ENCODE assay signal across 20 cellular contexts in the genomic region with DNA sequence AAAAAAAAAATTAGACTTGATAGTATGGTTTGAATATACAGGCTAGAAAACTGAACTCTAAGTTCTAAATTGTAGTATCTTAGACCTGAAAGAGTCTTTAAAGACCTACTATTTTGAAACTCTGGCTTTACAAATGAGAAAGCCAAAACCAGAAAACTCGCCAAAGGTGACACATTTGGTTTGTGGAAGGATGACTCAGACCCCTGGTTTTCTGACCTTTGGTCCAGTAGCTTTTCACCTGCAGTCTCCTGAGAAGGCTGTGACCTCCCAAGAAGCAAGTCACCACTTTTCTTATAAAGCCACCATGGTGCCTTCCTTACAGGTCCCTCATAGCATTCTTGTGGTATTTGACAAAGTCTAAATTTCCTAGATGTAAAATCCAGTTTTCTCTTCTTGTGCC.
DNase-seq lines count a peak whose midpoint lies in the region; ATAC-seq and TF ChIP-seq lines count a peak whose summit lies in the region.
"Had no signal": no experiment of that assay in that cellular context is flagged by ENCODE, and none has a peak within 500 bp of the region (broad histone marks: within the 10 kb centered on the region; RNA-seq: fewer than 3 reads in every experiment).

No MANE protein-coding gene starts in this region.

- no peak overlapping the region for H3K9ac ChIP-seq in mammary epithelial cell (ENCODE audit: insufficient read depth, low read length)
- no peak overlapping the region for H3K9ac ChIP-seq in neural progenitor cell

- no peak overlapping the region for H3K27ac Mint-ChIP-seq in neural progenitor cell
- H3K27ac Mint-ChIP-seq: naive B cell had no signal

- H3K36me3 ChIP-seq in mammary epithelial cell (ENCODE audit: insufficient read depth, low read length) (no peaks in the 10 kb centered on the region), neural progenitor cell (no peaks in the 10 kb centered on the region)
- H3K36me3 ChIP-seq: adrenal gland, esophagus muscularis mucosa, right atrium auricular region had no signal

- H3K4me1 ChIP-seq in mammary epithelial cell (ENCODE audit: insufficient read depth, low read length) (peaks cover 4% of the 10 kb centered on the region), neural progenitor cell (no peaks in the 10 kb centered on the region)
- H3K4me1 ChIP-seq: adrenal gland had no signal

- H3K4me1 Mint-ChIP-seq in neural progenitor cell = no peaks in the 10 kb centered on the region

- intact Hi-C loops in mammary epithelial cell (cut with micrococcal nuclease) = loop anchor here (5.0 to 10.0 kb wide), 2 partner anchors 59 to 104 kb away; a partner anchor contains a TSS

- H3F3A ChIP-seq in neural progenitor cell (ENCODE audit: low read depth) = no peaks in the 10 kb centered on the region

- in situ Hi-C loops in mammary epithelial cell (cut with MboI; ENCODE audit: low sequenced_read_pairs in 2 of 2) = no loop called here

- H4K20me1 ChIP-seq in mammary epithelial cell (ENCODE audit: insufficient read depth, low read length) (no peaks in the 10 kb centered on the region), neural progenitor cell (ENCODE audit: low read depth) (no peaks in the 10 kb centered on the region)

- TF ChIP-seq CTCF in mammary epithelial cell (conservative IDR thresholded peaks at IDR 0.05 in 1 of 2, IDR thresholded peaks at IDR 0.05 in 1 of 2; ENCODE audit: extremely low read depth in 1 of 2, insufficient read depth in 1 of 2, low read depth in 1 of 2, low read length in 2 of 2) (no peak), neural progenitor cell (IDR thresholded peaks at IDR 0.05) (no peak)

- H3K27me3 ChIP-seq in mammary epithelial cell (ENCODE audit: insufficient read depth, low read length) (no peaks in the 10 kb centered on the region), neural progenitor cell (no peaks in the 10 kb centered on the region)
- H3K27me3 ChIP-seq: adrenal gland, esophagus muscularis mucosa, right atrium auricular region had no signal

- no peaks in the 10 kb centered on the region for H3K36me3 Mint-ChIP-seq in neural progenitor cell

- dilution Hi-C loops in mammary epithelial cell (cut with HindIII; ENCODE audit: low sequenced_read_pairs) = no loop called here

- no peak overlapping the region for H3K4me2 ChIP-seq in mammary epithelial cell (ENCODE audit: insufficient read depth, low read depth, low read length)
- H3K4me2 ChIP-seq in neural progenitor cell = no peak overlapping the region

- H3K4me3 ChIP-seq in mammary epithelial cell (replicated peaks in 1 of 3; ENCODE audit: insufficient read depth in 1 of 3, low read depth in 2 of 3, low read length in 3 of 3) (no peak overlapping the region), neural progenitor cell (no peak overlapping the region)
- H3K4me3 ChIP-seq: esophagus muscularis mucosa, K562, right atrium auricular region had no signal

- no peak overlapping the region for H3K27ac ChIP-seq in mammary epithelial cell (ENCODE audit: insufficient read depth, low read depth, low read length)
- no peak overlapping the region for H3K27ac ChIP-seq in neural progenitor cell
- H3K27ac ChIP-seq: adrenal gland, esophagus muscularis mucosa, right atrium auricular region had no signal

- H3K9me3 Mint-ChIP-seq in neural progenitor cell = peaks cover 5% of the 10 kb centered on the region

- no peaks in the 10 kb centered on the region for H3K27me3 Mint-ChIP-seq in neural progenitor cell (ENCODE audit: insufficient read depth, low read depth)
- H3K27me3 Mint-ChIP-seq: CD4-positive, alpha-beta memory T cell had no signal

- no peak overlapping the region for H3K4me3 Mint-ChIP-seq in neural progenitor cell

- CTCF ChIA-PET in mammary epithelial cell (lab: Charles Lee; ENCODE audit: low non-redundant PET) = no interaction called here

- peak; percentile 27 for DNase-seq in mammary epithelial cell
- DNase-seq in NCI-H345 treated with DMSO at 0.1 percent for 48 hours (lab: John Stamatoyannopoulos, UW; ENCODE audit: unreplicated experiment) = no peak
- DNase-seq in iPS-NIHi11 (ENCODE audit: low spot score) = no peak
- DNase-seq in neural progenitor cell (ENCODE audit: low spot score) = no peak
- DNase-seq: adrenal gland; CD4-positive, alpha-beta memory T cell; H7; left ventricle myocardium superior; naive B cell; NCI-H1694 treated with DMSO at 0.1 percent for 48 hours; NCI-H526; substantia nigra; T1000 had no signal

- 67% methylated on average over 1 of the region's 1 CpG for WGBS in mammary epithelial cell (ENCODE audit: low coverage, missing lambda C conversion rate)

- BruUV-seq in mammary epithelial cell (replicated peaks; lab: Mats Ljungman, UMichigan) = no TSS peak

- H3K9me3 ChIP-seq in mammary epithelial cell (replicated peaks; ENCODE audit: insufficient read depth, low read length) (no peaks in the 10 kb centered on the region), neural progenitor cell (ENCODE audit: low read depth) (no peaks in the 10 kb centered on the region)
- H3K9me3 ChIP-seq: adrenal gland, esophagus muscularis mucosa, right atrium auricular region had no signal

- no peaks in the 10 kb centered on the region for H3K79me2 ChIP-seq in mammary epithelial cell (ENCODE audit: insufficient read depth, low read length)
- no peaks in the 10 kb centered on the region for H3K79me2 ChIP-seq in neural progenitor cell (ENCODE audit: low read depth)

- H2AFZ ChIP-seq in mammary epithelial cell (ENCODE audit: low read depth, low read length) = no peak overlapping the region
- H2AFZ ChIP-seq in neural progenitor cell (replicated peaks) = no peak overlapping the region

- ATAC-seq in GM18499 (IDR thresholded peaks at IDR 0.05; ENCODE audit: insufficient read depth, unreplicated experiment) (peak; percentile 56), GM19023 (IDR thresholded peaks at IDR 0.05; ENCODE audit: unreplicated experiment) (peak; percentile 83), HG03378 (IDR thresholded peaks at IDR 0.05; ENCODE audit: unreplicated experiment) (peak; percentile 65)
- ATAC-seq: K562, left ventricle myocardium superior, Right ventricle myocardium inferior had no signal
